Comparison of ENCODE assay signal across 29 cellular contexts in genomic region chr4:81838586-81838985, GRCh38.
"Had no signal": no experiment of that assay in that cellular context is flagged by ENCODE, and none has a peak within 500 bp of the region (broad histone marks: within the 10 kb centered on the region; RNA-seq: fewer than 3 reads in every experiment).

No MANE protein-coding gene starts in this region.

- H3K36me3 Mint-ChIP-seq: stimulated activated effector memory CD8-positive, alpha-beta T cell treated with anti-CD3 and anti-CD28 coated beads, Interleukin-12 subunit alpha, Interleukin-12 subunit beta, amount 100 ng/mL, for 72 hours; stimulated activated memory B cell treated with anti-CD40 and anti-IgM and Interleukin-4, amounts not matched to agents 10 μg/mL and 1 μg/mL and 100 μg/mL, for 72 hours; stimulated activated naive B cell treated with anti-CD40 and anti-IgM and Interleukin-4, amounts not matched to agents 10 μg/mL and 1 μg/mL and 100 μg/mL, for 72 hours; type B pancreatic cell had no signal

- H3K36me3 ChIP-seq: stomach, suprapubic skin, thoracic aorta, thyroid gland, tibial artery, tibial nerve, transverse colon, upper lobe of left lung, upper lobe of right lung, uterus, vagina had no signal

- H3K9me3 Mint-ChIP-seq: stimulated activated effector memory CD8-positive, alpha-beta T cell treated with anti-CD3 and anti-CD28 coated beads, Interleukin-12 subunit alpha, Interleukin-12 subunit beta, amount 100 ng/mL, for 72 hours; stimulated activated memory B cell treated with anti-CD40 and anti-IgM and Interleukin-4, amounts not matched to agents 10 μg/mL and 1 μg/mL and 100 μg/mL, for 72 hours; stimulated activated naive B cell treated with anti-CD40 and anti-IgM and Interleukin-4, amounts not matched to agents 10 μg/mL and 1 μg/mL and 100 μg/mL, for 72 hours; stimulated activated naive CD8-positive, alpha-beta T cell treated with anti-CD3 and anti-CD28 coated beads, Interleukin-15, amount 100 ng/mL, for 72 hours; stimulated activated naive CD8-positive, alpha-beta T cell treated with anti-CD3 and anti-CD28 coated beads, Interleukin-15, Interleukin-2, amounts not matched to agents 100 ng/mL and 50 ng/mL, for 24 hours; type B pancreatic cell had no signal

- H3K27me3 ChIP-seq: stomach, suprapubic skin, testis, thyroid gland, tibial artery, tibial nerve, transverse colon, upper lobe of left lung, upper lobe of right lung, uterus, vagina had no signal

- ATAC-seq: stimulated activated memory B cell treated with anti-CD40 and anti-IgM and Interleukin-4, amounts not matched to agents 10 μg/mL and 1 μg/mL and 100 μg/mL, for 72 hours; stimulated activated naive CD8-positive, alpha-beta T cell treated with anti-CD3 and anti-CD28 coated beads, Interleukin-15, Interleukin-2, amounts not matched to agents 100 U/mL and 50 U/mL, for 24 hours; upper lobe of right lung had no signal

- DNase-seq: stimulated activated CD4-positive, alpha-beta T cell treated with anti-CD3 and anti-CD28 coated beads, Interleukin-2, amount 100 ng/mL, for 48 hours; stimulated activated CD4-positive, alpha-beta T cell treated with anti-CD3 and anti-CD28 coated beads, Interleukin-4, amount 100 ng/mL, for 1 hour; stimulated activated CD4-positive, alpha-beta T cell treated with anti-CD3 and anti-CD28 coated beads, Interleukin-4, amount 100 ng/mL, for 24 hours; stimulated activated CD4-positive, alpha-beta T cell treated with anti-CD3 and anti-CD28 coated beads, Interleukin-4, amount 100 ng/mL, for 4 hours; stimulated activated CD8-positive, alpha-beta memory T cell treated with anti-CD3 and anti-CD28 coated beads, Interleukin-4, amount 100 ng/mL, for 48 hours; stimulated activated naive B cell treated with anti-CD40 and anti-IgM and Interleukin-4, amounts not matched to agents 10 μg/mL and 1 μg/mL and 100 μg/mL, for 72 hours; stimulated activated naive CD4-positive, alpha-beta T cell; stimulated activated naive CD4-positive, alpha-beta T cell treated with Interleukin-2 at 50 U/mL for 16 hours; stimulated activated naive CD8-positive, alpha-beta T cell treated with anti-CD3 and anti-CD28 coated beads, Interleukin-15, amount 100 ng/mL, for 72 hours; stimulated activated naive CD8-positive, alpha-beta T cell treated with anti-CD3 and anti-CD28 coated beads, Interleukin-15, Interleukin-2, amounts not matched to agents 100 U/mL and 50 U/mL, for 24 hours; stomach; substantia nigra; testis; tibial artery; transverse colon; trophoblast cell; upper lobe of left lung; upper lobe of right lung; uterus had no signal

- H3K4me3 ChIP-seq: stomach, suprapubic skin, testis, thoracic aorta, thyroid gland, tibial artery, tibial nerve, transverse colon, upper lobe of left lung, upper lobe of right lung, uterus, vagina had no signal

- H3K4me1 ChIP-seq: suprapubic skin, testis, thyroid gland, tibial artery, tibial nerve, transverse colon, upper lobe of left lung, upper lobe of right lung, uterus, vagina had no signal

- H3K27ac Mint-ChIP-seq: stimulated activated effector memory CD8-positive, alpha-beta T cell treated with anti-CD3 and anti-CD28 coated beads, Interleukin-12 subunit alpha, Interleukin-12 subunit beta, amount 100 ng/mL, for 72 hours; stimulated activated memory B cell treated with anti-CD40 and anti-IgM and Interleukin-4, amounts not matched to agents 10 μg/mL and 1 μg/mL and 100 μg/mL, for 72 hours; stimulated activated naive B cell treated with anti-CD40 and anti-IgM and Interleukin-4, amounts not matched to agents 10 μg/mL and 1 μg/mL and 100 μg/mL, for 72 hours; stimulated activated naive CD8-positive, alpha-beta T cell treated with anti-CD3 and anti-CD28 coated beads, Interleukin-15, amount 100 ng/mL, for 72 hours; stimulated activated naive CD8-positive, alpha-beta T cell treated with anti-CD3 and anti-CD28 coated beads, Interleukin-15, Interleukin-2, amounts not matched to agents 100 ng/mL and 50 ng/mL, for 24 hours; type B pancreatic cell had no signal

- FAIRE-seq: urothelium cell line had no signal

- H3K9me3 ChIP-seq: stomach, suprapubic skin, testis, thoracic aorta, thyroid gland, tibial artery, tibial nerve, transverse colon, upper lobe of left lung, upper lobe of right lung, uterus, vagina had no signal

- H3K4me3 Mint-ChIP-seq: stimulated activated effector memory CD8-positive, alpha-beta T cell treated with anti-CD3 and anti-CD28 coated beads, Interleukin-12 subunit alpha, Interleukin-12 subunit beta, amount 100 ng/mL, for 72 hours; stimulated activated memory B cell treated with anti-CD40 and anti-IgM and Interleukin-4, amounts not matched to agents 10 μg/mL and 1 μg/mL and 100 μg/mL, for 72 hours; stimulated activated naive B cell treated with anti-CD40 and anti-IgM and Interleukin-4, amounts not matched to agents 10 μg/mL and 1 μg/mL and 100 μg/mL, for 72 hours; stimulated activated naive CD8-positive, alpha-beta T cell treated with anti-CD3 and anti-CD28 coated beads, Interleukin-15, Interleukin-2, amounts not matched to agents 100 ng/mL and 50 ng/mL, for 24 hours; type B pancreatic cell had no signal

- H3K27me3 Mint-ChIP-seq: stimulated activated memory B cell treated with anti-CD40 and anti-IgM and Interleukin-4, amounts not matched to agents 10 μg/mL and 1 μg/mL and 100 μg/mL, for 72 hours; stimulated activated naive CD8-positive, alpha-beta T cell treated with anti-CD3 and anti-CD28 coated beads, Interleukin-15, amount 100 ng/mL, for 72 hours; stimulated activated naive CD8-positive, alpha-beta T cell treated with anti-CD3 and anti-CD28 coated beads, Interleukin-15, Interleukin-2, amounts not matched to agents 100 ng/mL and 50 ng/mL, for 24 hours had no signal

- H3K27ac ChIP-seq: stomach, suprapubic skin, testis, thoracic aorta, thyroid gland, tibial artery, tibial nerve, transverse colon, upper lobe of left lung, upper lobe of right lung, uterus, vagina had no signal
